In the genomic region with DNA sequence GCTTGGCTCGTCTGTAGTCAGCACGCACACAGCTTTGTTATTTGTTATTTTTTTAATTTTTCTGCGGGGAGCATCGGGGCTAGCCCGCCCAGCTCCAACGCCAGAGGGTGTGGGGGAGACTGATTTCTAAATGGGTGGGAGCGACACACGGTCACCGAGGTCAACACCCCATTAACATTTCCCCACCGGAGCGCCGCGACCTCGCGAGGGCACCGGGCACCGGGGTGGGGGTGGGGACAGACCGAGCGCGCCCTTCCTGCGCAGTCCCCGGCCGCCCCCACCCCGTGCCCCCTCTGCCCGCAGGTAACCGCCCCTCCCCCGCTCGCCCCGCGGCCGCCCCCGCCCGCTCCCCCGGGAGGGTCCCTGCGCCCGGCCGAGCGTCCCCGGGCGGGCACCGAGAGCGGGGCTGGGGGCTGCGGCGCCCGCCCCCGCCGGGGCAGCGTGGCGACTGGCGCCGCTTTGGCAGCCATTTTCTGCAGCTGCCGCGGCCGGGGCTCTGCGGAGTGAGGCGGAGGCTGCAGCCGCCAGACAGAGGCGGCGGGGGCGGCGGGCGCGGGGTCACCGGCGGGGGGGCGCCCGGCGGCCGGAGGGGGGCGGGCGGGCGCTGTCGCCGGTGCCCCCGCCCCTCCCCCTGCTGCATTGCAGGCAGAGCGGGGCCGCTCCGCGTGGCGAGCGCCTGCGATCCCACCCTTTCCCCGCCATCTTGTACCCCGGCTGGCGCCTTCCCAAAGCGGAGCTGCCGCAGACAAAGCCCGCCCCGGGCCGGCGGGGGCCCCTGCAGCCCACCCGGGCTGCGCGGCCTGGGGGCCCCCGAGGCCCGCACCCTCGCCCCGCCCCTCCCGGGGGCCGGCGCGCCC, we compare ENCODE assay signal across 1 cellular context.
A peak's percentile ranks its signal among the peaks of the same experiment; 100 is the strongest.
TF ChIP-seq lines count a peak whose summit lies in the region.

No MANE protein-coding gene starts in this region.

TF ChIP-seq in K562, 482 proteins besides CTCF, POLR2A, EP300 and RAD21 (continues in another document):
- no peak for TF ChIP-seq SP1 (CRISPR knock-in tag; IDR thresholded peaks at IDR 0.05)
- no peak for TF ChIP-seq RB1 (IDR thresholded peaks at IDR 0.05; ENCODE audit: low read depth)
- TF ChIP-seq MYC (IDR thresholded peaks at IDR 0.05; ENCODE audit: low read depth, low read length), result peak; percentile 86
- no peak for TF ChIP-seq MYC (CRISPR knock-in tag; IDR thresholded peaks at IDR 0.05; ENCODE audit: borderline replicate concordance, low read depth)
- peak; percentile 54 for TF ChIP-seq SMAD4 (CRISPR knock-in tag; conservative IDR thresholded peaks at IDR 0.05)
- no peak for TF ChIP-seq TAF15 (IDR thresholded peaks at IDR 0.05; ENCODE audit: low read depth, low read length)
- no peak for TF ChIP-seq ELF1 (tag; IDR thresholded peaks at IDR 0.05)
- TF ChIP-seq ZBTB11 (CRISPR knock-in tag; IDR thresholded peaks at IDR 0.05), result peak in 1 of 3 experiments; percentile 33; a peak in 1 of 6 replicates
- peak; percentile 35; the same call in 1 of the 2 replicates for TF ChIP-seq FOSL1 (tag; conservative IDR thresholded peaks at IDR 0.05)
- peak; percentile 56 for TF ChIP-seq L3MBTL2 (IDR thresholded peaks at IDR 0.05)
- peak; percentile 80; the same call in 1 of the 2 replicates for TF ChIP-seq ZNF589 (CRISPR knock-in tag; IDR thresholded peaks at IDR 0.05; ENCODE audit: low read depth)
- TF ChIP-seq ZNF146 (CRISPR knock-in tag; IDR thresholded peaks at IDR 0.05; ENCODE audit: unreplicated experiment), result no peak
- TF ChIP-seq RBFOX2 (IDR thresholded peaks at IDR 0.05; ENCODE audit: low read depth, low read length), result peak; percentile 73
- no peak for TF ChIP-seq STAT5A (IDR thresholded peaks at IDR 0.05; ENCODE audit: borderline replicate concordance, low read length)
- TF ChIP-seq XRCC5 (IDR thresholded peaks at IDR 0.05; ENCODE audit: low read depth, low read length), result no peak
- TF ChIP-seq YY1 (IDR thresholded peaks at IDR 0.05; ENCODE audit: borderline replicate concordance in 1 of 3, control insufficient read depth in 1 of 3, extremely low read depth in 1 of 3, insufficient read depth in 3 of 3, insufficient read length in 1 of 3, insufficient replicate concordance in 2 of 3, low read depth in 1 of 3, low read length in 2 of 3), result peak; percentile 60 to 95 (median 90)
- TF ChIP-seq ZNF12 (CRISPR knock-in tag; IDR thresholded peaks at IDR 0.05), result no peak
- no peak for TF ChIP-seq E4F1 (CRISPR knock-in tag; IDR thresholded peaks at IDR 0.05; ENCODE audit: borderline replicate concordance)
- no peak for TF ChIP-seq ZNF253 (CRISPR knock-in tag; conservative IDR thresholded peaks at IDR 0.05)
- TF ChIP-seq, protein P1, sequence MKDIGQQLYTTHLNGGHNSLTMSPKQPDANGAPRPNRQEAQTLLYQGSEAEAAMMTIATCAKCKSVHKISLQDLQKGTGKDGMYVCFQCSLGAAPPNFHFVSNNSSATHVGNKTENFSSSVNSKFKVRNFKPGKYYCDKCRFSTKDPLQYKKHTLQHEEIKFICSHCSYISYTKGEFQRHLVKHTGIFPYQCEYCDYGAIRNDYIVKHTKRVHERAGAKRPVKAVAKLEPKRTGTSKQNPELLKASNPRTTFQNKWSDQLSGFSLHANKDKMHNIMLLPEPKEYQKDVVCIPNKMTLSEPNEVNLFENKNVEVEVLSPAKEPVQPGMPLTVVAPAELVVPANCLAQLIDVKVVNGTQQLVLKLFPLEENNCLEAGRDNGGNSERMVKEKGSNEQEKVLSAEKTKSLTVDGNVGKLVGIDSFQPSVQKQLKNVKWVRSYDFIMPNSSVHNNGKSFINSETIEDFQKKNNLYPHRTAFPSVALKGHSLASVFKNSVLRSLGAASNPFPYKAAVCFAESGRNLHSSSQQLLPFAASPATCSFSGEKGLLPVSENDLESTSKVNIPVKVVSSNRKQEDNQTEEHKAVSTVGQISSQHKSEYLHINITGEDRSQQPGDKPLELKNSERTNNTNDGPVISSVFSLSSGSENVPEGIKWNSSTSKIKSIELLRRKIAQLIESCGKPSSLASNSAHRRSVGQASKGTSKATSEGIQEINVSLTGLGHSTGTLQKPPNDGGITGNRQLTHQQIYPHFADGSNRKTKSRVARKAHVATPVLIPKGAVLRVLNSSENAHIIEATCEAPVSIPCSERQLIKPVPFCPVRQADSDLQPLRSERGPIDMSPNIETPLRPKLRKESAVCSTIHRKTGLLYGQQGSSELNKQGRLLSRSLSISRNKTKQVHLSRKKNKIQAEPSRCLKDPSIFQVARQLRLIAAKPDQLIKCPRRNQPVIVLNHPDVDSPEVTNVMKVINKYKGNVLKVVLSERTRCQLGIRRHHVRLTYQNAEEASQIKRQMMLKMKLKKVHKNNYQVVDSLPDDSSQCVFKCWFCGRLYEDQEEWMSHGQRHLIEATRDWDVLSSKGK (CRISPR knock-in tag; IDR thresholded peaks at IDR 0.05), result no peak
- TF ChIP-seq MAZ (CRISPR knock-in tag; conservative IDR thresholded peaks at IDR 0.05 in 1 of 2, IDR thresholded peaks at IDR 0.05 in 1 of 2), result peak; percentile 26 to 45; a peak in 2 of 4 replicates
- TF ChIP-seq, protein P2, sequence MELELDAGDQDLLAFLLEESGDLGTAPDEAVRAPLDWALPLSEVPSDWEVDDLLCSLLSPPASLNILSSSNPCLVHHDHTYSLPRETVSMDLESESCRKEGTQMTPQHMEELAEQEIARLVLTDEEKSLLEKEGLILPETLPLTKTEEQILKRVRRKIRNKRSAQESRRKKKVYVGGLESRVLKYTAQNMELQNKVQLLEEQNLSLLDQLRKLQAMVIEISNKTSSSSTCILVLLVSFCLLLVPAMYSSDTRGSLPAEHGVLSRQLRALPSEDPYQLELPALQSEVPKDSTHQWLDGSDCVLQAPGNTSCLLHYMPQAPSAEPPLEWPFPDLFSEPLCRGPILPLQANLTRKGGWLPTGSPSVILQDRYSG (tag; conservative IDR thresholded peaks at IDR 0.05; ENCODE audit: low read depth), result no peak
- TF ChIP-seq NR2C1 (IDR thresholded peaks at IDR 0.05), result no peak
- peak; percentile 13; the same call in 1 of the 2 replicates for TF ChIP-seq NR2C1 (tag; IDR thresholded peaks at IDR 0.05)
- TF ChIP-seq, protein P3, sequence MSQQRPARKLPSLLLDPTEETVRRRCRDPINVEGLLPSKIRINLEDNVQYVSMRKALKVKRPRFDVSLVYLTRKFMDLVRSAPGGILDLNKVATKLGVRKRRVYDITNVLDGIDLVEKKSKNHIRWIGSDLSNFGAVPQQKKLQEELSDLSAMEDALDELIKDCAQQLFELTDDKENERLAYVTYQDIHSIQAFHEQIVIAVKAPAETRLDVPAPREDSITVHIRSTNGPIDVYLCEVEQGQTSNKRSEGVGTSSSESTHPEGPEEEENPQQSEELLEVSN (IDR thresholded peaks at IDR 0.05; ENCODE audit: borderline replicate concordance in 1 of 2, extremely low read depth in 1 of 2, insufficient read depth in 1 of 2, insufficient read length in 1 of 2, low read depth in 1 of 2, low read length in 1 of 2, poor library complexity in 1 of 2, severe bottlenecking in 1 of 2), result peak; percentile 81 to 97
- TF ChIP-seq SUPT5H (IDR thresholded peaks at IDR 0.05), result no peak
- TF ChIP-seq TAL1 (IDR thresholded peaks at IDR 0.05), result no peak
- no peak for TF ChIP-seq KDM2B (CRISPR knock-in tag; IDR thresholded peaks at IDR 0.05)
- no peak for TF ChIP-seq ZNF512 (tag; IDR thresholded peaks at IDR 0.05)
- TF ChIP-seq TBP (optimal IDR thresholded peaks at IDR 0.05; ENCODE audit: low read depth, low read length), result peak; percentile 8
- TF ChIP-seq, protein P4, sequence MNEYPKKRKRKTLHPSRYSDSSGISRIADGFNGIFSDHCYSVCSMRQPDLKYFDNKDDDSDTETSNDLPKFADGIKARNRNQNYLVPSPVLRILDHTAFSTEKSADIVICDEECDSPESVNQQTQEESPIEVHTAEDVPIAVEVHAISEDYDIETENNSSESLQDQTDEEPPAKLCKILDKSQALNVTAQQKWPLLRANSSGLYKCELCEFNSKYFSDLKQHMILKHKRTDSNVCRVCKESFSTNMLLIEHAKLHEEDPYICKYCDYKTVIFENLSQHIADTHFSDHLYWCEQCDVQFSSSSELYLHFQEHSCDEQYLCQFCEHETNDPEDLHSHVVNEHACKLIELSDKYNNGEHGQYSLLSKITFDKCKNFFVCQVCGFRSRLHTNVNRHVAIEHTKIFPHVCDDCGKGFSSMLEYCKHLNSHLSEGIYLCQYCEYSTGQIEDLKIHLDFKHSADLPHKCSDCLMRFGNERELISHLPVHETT (CRISPR knock-in tag; conservative IDR thresholded peaks at IDR 0.05 in 1 of 2, IDR thresholded peaks at IDR 0.05 in 1 of 2), result peak in 1 of 2 experiments; percentile 98; a peak in 2 of 4 replicates
- 0 out of 2 replicates have a peak, but pooled peaks have one; percentile 39 for TF ChIP-seq ZNF766 (CRISPR knock-in tag; conservative IDR thresholded peaks at IDR 0.05)
- no peak for TF ChIP-seq CBX3 (IDR thresholded peaks at IDR 0.05; ENCODE audit: borderline replicate concordance in 1 of 2, low read length in 2 of 2)
- no peak for TF ChIP-seq ATF7 (IDR thresholded peaks at IDR 0.05)
